Comparison of ENCODE assay signal across 8 cellular contexts in genomic region chr1:92953491-92953890, GRCh38. TPM values are rescaled to one million over a fixed set of nuclear protein-coding genes. Genes with fewer than 3 reads are reported as not detected.
DNase-seq lines count a peak whose midpoint lies in the region; ATAC-seq and TF ChIP-seq lines count a peak whose summit lies in the region.

No MANE protein-coding gene starts in this region.

- no peak overlapping the region for H4K91ac ChIP-seq in H9 (ENCODE audit: insufficient read length, low read depth, low read length)

- no peak overlapping the region for H4K5ac ChIP-seq in H9 (ENCODE audit: insufficient read length, low read depth, low read length)

- H2BK120ac ChIP-seq in H9 (ENCODE audit: low read depth, low read length, poor library complexity, severe bottlenecking): no peak overlapping the region

- no peak overlapping the region for H2BK20ac ChIP-seq in H9 (ENCODE audit: low read depth, low read length, poor library complexity, severe bottlenecking)

- H3K27ac ChIP-seq in H9 (ENCODE audit: insufficient read length, low read depth, low read length): no peak overlapping the region

- no peaks in the 10 kb centered on the region for H3K79me2 ChIP-seq in H9 (ENCODE audit: insufficient read depth, low read length)

- peak; percentile 54 for DNase-seq in activated CD4-positive, alpha-beta T cell treated with anti-CD3 and anti-CD28 coated beads for 48 hours
- DNase-seq in activated CD4-positive, alpha-beta T cell treated with anti-CD3 and anti-CD28 coated beads, Interleukin-2, amount 50 U/mL, for 4 hours: no peak
- DNase-seq in RPMI7951 (ENCODE audit: low read depth): peak; percentile 56
- DNase-seq in H9: no peak
- no peak for DNase-seq in DMS53 (lab: John Stamatoyannopoulos, UW)
- no peak for DNase-seq in kidney glomerular epithelial cell (lab: John Stamatoyannopoulos, UW)

- no peak for TF ChIP-seq CTCF in H9 (conservative IDR thresholded peaks at IDR 0.05)

- H3K14ac ChIP-seq in H9 (ENCODE audit: insufficient read depth, low read length): no peak overlapping the region

- no peaks in the 10 kb centered on the region for H3K27me3 Mint-ChIP-seq in stimulated activated memory B cell treated with anti-CD40 and anti-IgM and Interleukin-4, amounts not matched to agents 10 μg/mL and 1 μg/mL and 100 μg/mL, for 72 hours
- no peaks in the 10 kb centered on the region for H3K27me3 Mint-ChIP-seq in H9 (ENCODE audit: low read depth)

- H2AFZ ChIP-seq in H9 (ENCODE audit: low read length): no peak overlapping the region

- H4K20me1 ChIP-seq in H9 (ENCODE audit: control insufficient read depth, insufficient read depth, insufficient read length): no peaks in the 10 kb centered on the region

- H3K36me3 Mint-ChIP-seq in stimulated activated memory B cell treated with anti-CD40 and anti-IgM and Interleukin-4, amounts not matched to agents 10 μg/mL and 1 μg/mL and 100 μg/mL, for 72 hours: peaks cover 13% of the 10 kb centered on the region
- H3K36me3 Mint-ChIP-seq in H9 (ENCODE audit: insufficient read depth in 1 of 3, low read depth in 3 of 3): no peaks in the 10 kb centered on the region; a peak in 1 of 7 replicates

- WGBS in H9 (ENCODE audit: extremely low coverage, insufficient read length, low lambda C conversion rate): no CpG with 5 or more reads among the region's 3 CpGs

- peaks cover 64% of the 10 kb centered on the region for H3K4me1 Mint-ChIP-seq in stimulated activated memory B cell treated with anti-CD40 and anti-IgM and Interleukin-4, amounts not matched to agents 10 μg/mL and 1 μg/mL and 100 μg/mL, for 72 hours
- no peaks in the 10 kb centered on the region; a peak in 1 of 4 replicates for H3K4me1 Mint-ChIP-seq in H9

- no peak overlapping the region for H3K27ac Mint-ChIP-seq in stimulated activated memory B cell treated with anti-CD40 and anti-IgM and Interleukin-4, amounts not matched to agents 10 μg/mL and 1 μg/mL and 100 μg/mL, for 72 hours
- no peak overlapping the region for H3K27ac Mint-ChIP-seq in H9

- no peak overlapping the region for H3K56ac ChIP-seq in H9 (ENCODE audit: insufficient read length, low read depth, low read length)

- no peaks in the 10 kb centered on the region for H3K9me3 ChIP-seq in H9 (ENCODE audit: control insufficient read depth, low read depth, low read length)

- no peak overlapping the region for H4K8ac ChIP-seq in H9 (replicated peaks; ENCODE audit: insufficient read length, low read depth, low read length)

- peak overlapping the region; percentile 5 for H3K4me3 Mint-ChIP-seq in stimulated activated memory B cell treated with anti-CD40 and anti-IgM and Interleukin-4, amounts not matched to agents 10 μg/mL and 1 μg/mL and 100 μg/mL, for 72 hours
- no peak overlapping the region for H3K4me3 Mint-ChIP-seq in H9

- no peaks in the 10 kb centered on the region for H3K27me3 ChIP-seq in H9 (ENCODE audit: insufficient read depth, low read length)

- no peak overlapping the region for H3K18ac ChIP-seq in H9 (ENCODE audit: insufficient read length, low read depth, low read length)

- ATAC-seq in HG02970 (IDR thresholded peaks at IDR 0.05; ENCODE audit: low FRiP score, unreplicated experiment): peak; percentile 54
- ATAC-seq in stimulated activated memory B cell treated with anti-CD40 and anti-IgM and Interleukin-4, amounts not matched to agents 10 μg/mL and 1 μg/mL and 100 μg/mL, for 72 hours: peak; percentile 87

- H3K9ac ChIP-seq in H9 (ENCODE audit: extremely low read depth, insufficient read length, low read length): no peak overlapping the region

- H3K23ac ChIP-seq in H9 (ENCODE audit: insufficient read length, low read depth, low read length): no peak overlapping the region

- no peak overlapping the region for H3K4ac ChIP-seq in H9 (ENCODE audit: low read depth, low read length)

- no peaks in the 10 kb centered on the region for H3K23me2 ChIP-seq in H9 (ENCODE audit: insufficient read length, low read depth, low read length, poor library complexity, severe bottlenecking)

- no peak overlapping the region for H3T11ph ChIP-seq in H9 (ENCODE audit: low read length)

- no peaks in the 10 kb centered on the region for H3K79me1 ChIP-seq in H9 (ENCODE audit: insufficient read depth, low read depth, low read length, poor library complexity, severe bottlenecking)

- H2BK5ac ChIP-seq in H9 (ENCODE audit: insufficient read length, low read length): no peak overlapping the region

- no peak overlapping the region for H2BK12ac ChIP-seq in H9 (ENCODE audit: insufficient read length, low read depth, low read length)

- H3K4me2 ChIP-seq in H9 (ENCODE audit: insufficient read depth, insufficient read length, low read length): no peak overlapping the region

- H3K4me1 ChIP-seq in H9 (ENCODE audit: insufficient read depth, low read length): peaks cover 2% of the 10 kb centered on the region; the same call in 1 of the 2 replicates

- H3K9me3 Mint-ChIP-seq in stimulated activated memory B cell treated with anti-CD40 and anti-IgM and Interleukin-4, amounts not matched to agents 10 μg/mL and 1 μg/mL and 100 μg/mL, for 72 hours: no peaks in the 10 kb centered on the region
- no peaks in the 10 kb centered on the region for H3K9me3 Mint-ChIP-seq in H9

- no peak overlapping the region for H2BK15ac ChIP-seq in H9 (ENCODE audit: low read depth, low read length)

- H2AK5ac ChIP-seq in H9 (ENCODE audit: insufficient read length, low read length): no peak overlapping the region

RNA-seq across cellular contexts. Expression of gene DIPK1A, which starts 7.8 kb away (rescaled TPM):
- 18.3 and 21.3 TPM in 2 replicates for total RNA-seq in RPMI7951 (2014; rRNA removed; shearing (Covaris generic))
- 3.3 and 3.8 TPM in 2 replicates for total RNA-seq in H9 (2021)

Comparison
In these comparisons a context has a peak if more than half of its experiments do, and no peak if none do; other contexts are left out.
1. DNase-seq: peak in activated CD4-positive, alpha-beta T cell treated with anti-CD3 and anti-CD28 coated beads for 48 hours (single experiment) and RPMI7951 (single experiment); none in activated CD4-positive, alpha-beta T cell treated with anti-CD3 and anti-CD28 coated beads, Interleukin-2, amount 50 U/mL, for 4 hours (0 of 2), H9 (single experiment), DMS53 (single experiment) and kidney glomerular epithelial cell (single experiment).